Comparison of ENCODE assay signal across 8 cellular contexts in the genomic region with DNA sequence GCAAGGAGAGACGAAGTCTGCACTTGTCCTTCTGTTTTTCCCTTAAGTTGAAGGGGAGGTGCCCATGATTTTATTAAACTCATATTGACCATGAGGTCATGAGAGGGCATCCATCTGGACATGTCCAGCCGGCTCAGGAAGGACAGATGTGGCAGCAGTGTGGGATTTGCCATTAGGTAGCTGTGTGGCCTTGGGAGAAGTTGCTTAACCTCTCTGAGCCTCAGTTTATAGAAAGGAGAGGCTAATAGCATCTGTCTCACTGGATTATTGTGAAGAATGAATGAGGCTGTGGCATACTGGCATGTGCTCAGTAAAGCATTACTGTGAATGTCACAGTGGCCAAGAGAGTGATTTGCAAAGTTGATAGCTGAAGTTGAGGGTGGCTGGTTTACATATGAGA. TPM values are rescaled to one million over a fixed set of nuclear protein-coding genes. Genes with fewer than 3 reads are reported as not detected.
DNase-seq lines count a peak whose midpoint lies in the region; ATAC-seq and TF ChIP-seq lines count a peak whose summit lies in the region.

No MANE protein-coding gene starts in this region.

- no peak for DNase-seq in activated CD8-positive, alpha-beta memory T cell treated with anti-CD3 and anti-CD28 coated beads, Interleukin-2, amount 10 ng/mL, durations not matched to agents 7 days and 5 days
- DNase-seq in activated CD8-positive, alpha-beta memory T cell treated with anti-CD3 and anti-CD28 coated beads, Interleukin-2, amount 50 U/mL, for 4 hours, result no peak
- DNase-seq in WTC11 (ENCODE audit: low spot score) (no peak), foreskin fibroblast (no peak), spleen (no peak), NCI-H1417 treated with DMSO at 0.1 percent for 48 hours (lab: John Stamatoyannopoulos, UW) (no peak), GM20000 (ENCODE audit: low spot score) (no peak), GM13976 (ENCODE audit: low spot score) (no peak)

- H3K4me3 ChIP-seq in foreskin fibroblast (ENCODE audit: low read depth in 1 of 2, low read length in 2 of 2), result peak overlapping the region; percentile 87 to 94
- peak overlapping the region in 7 of 8 donors; percentile 82 to 100 (median 98) for H3K4me3 ChIP-seq in spleen

- peaks cover 15% of the 10 kb centered on the region for H3K36me3 Mint-ChIP-seq in activated CD8-positive, alpha-beta memory T cell treated with anti-CD3 and anti-CD28 coated beads, Interleukin-2, amount 10 ng/mL, durations not matched to agents 7 days and 5 days
- H3K36me3 Mint-ChIP-seq in WTC11, result peaks cover 32% of the 10 kb centered on the region

- H3K9me3 Mint-ChIP-seq in activated CD8-positive, alpha-beta memory T cell treated with anti-CD3 and anti-CD28 coated beads, Interleukin-2, amount 10 ng/mL, durations not matched to agents 7 days and 5 days (ENCODE audit: low read depth), result peaks cover 2% of the 10 kb centered on the region
- peaks cover 11% of the 10 kb centered on the region for H3K9me3 Mint-ChIP-seq in WTC11

- H3K4me1 Mint-ChIP-seq in activated CD8-positive, alpha-beta memory T cell treated with anti-CD3 and anti-CD28 coated beads, Interleukin-2, amount 10 ng/mL, durations not matched to agents 7 days and 5 days, result peaks cover 25% of the 10 kb centered on the region
- H3K4me1 Mint-ChIP-seq in WTC11, result peaks cover 8% of the 10 kb centered on the region

- 45 to 63% (median 54%) methylated on average over 2 of the region's 2 CpGs for WGBS in spleen, 5 donors

- H3K4me3 Mint-ChIP-seq in activated CD8-positive, alpha-beta memory T cell treated with anti-CD3 and anti-CD28 coated beads, Interleukin-2, amount 10 ng/mL, durations not matched to agents 7 days and 5 days, result peak overlapping the region; percentile 97
- peak overlapping the region; percentile 90 for H3K4me3 Mint-ChIP-seq in WTC11

- no peak for TF ChIP-seq POLR2A in spleen (IDR thresholded peaks at IDR 0.05)

- H3K27ac Mint-ChIP-seq in activated CD8-positive, alpha-beta memory T cell treated with anti-CD3 and anti-CD28 coated beads, Interleukin-2, amount 10 ng/mL, durations not matched to agents 7 days and 5 days, result peak overlapping the region; percentile 97
- peak overlapping the region; percentile 1; the same call in 1 of the 2 replicates for H3K27ac Mint-ChIP-seq in WTC11

- ATAC-seq in activated CD8-positive, alpha-beta memory T cell treated with anti-CD3 and anti-CD28 coated beads, Interleukin-2, amount 10 ng/mL, durations not matched to agents 7 days and 5 days, result no peak
- no peak for ATAC-seq in WTC11

- POLR2A ChIA-PET in WTC11 (lab: Charles Lee), result no interaction called here

- H3K4me1 ChIP-seq in spleen, result peaks cover 21 to 65% (median 46%) of the 10 kb centered on the region in 6 donors

- H3K27ac ChIP-seq in spleen, result peak overlapping the region in 2 of 8 donors; percentile 92 to 93

- in situ Hi-C loops in GM13976 (cut with MboI; ENCODE audit: low sequenced_read_pairs, unreplicated experiment), result no loop called here

- no peaks in the 10 kb centered on the region for H3K27me3 ChIP-seq in spleen (replicated peaks in 1 of 7)

- intact Hi-C loops in spleen (cut with DNase I; ENCODE audit: low total_unique reads), result no loop called here

- H3K36me3 ChIP-seq in spleen, result peaks cover 0 to 43% (median 36%) of the 10 kb centered on the region in 6 donors

- H3K9me3 ChIP-seq in spleen, result peaks cover 0 to 23% (median 11%) of the 10 kb centered on the region in 8 donors

- no peak for TF ChIP-seq CTCF in WTC11 (IDR thresholded peaks at IDR 0.05)
- TF ChIP-seq CTCF in foreskin fibroblast (IDR thresholded peaks at IDR 0.05; ENCODE audit: low read depth, low read length), result no peak
- no peak for TF ChIP-seq CTCF in spleen (IDR thresholded peaks at IDR 0.05 in 8 of 11, conservative IDR thresholded peaks at IDR 0.05 in 3 of 11)
- no peak for TF ChIP-seq CTCF in GM20000 (IDR thresholded peaks at IDR 0.05; ENCODE audit: extremely low read depth, missing control alignments)
- TF ChIP-seq CTCF in GM13976 (IDR thresholded peaks at IDR 0.05; ENCODE audit: borderline replicate concordance, control extremely low read depth, extremely low read depth, insufficient read depth, missing control alignments), result no peak

- CTCF ChIA-PET in activated CD8-positive, alpha-beta memory T cell treated with anti-CD3 and anti-CD28 coated beads, Interleukin-2, amount 10 ng/mL, durations not matched to agents 7 days and 5 days (lab: Charles Lee), result interaction anchor here (0.9 to 5.2 kb wide), 6 partner anchors 17 to 283 kb away, joined by 5 to 42 read pairs (median 12); a partner anchor contains a TSS
- CTCF ChIA-PET in WTC11 (lab: Charles Lee), result interaction anchor here (0.5 to 2.3 kb wide), 5 partner anchors 58 to 622 kb away, joined by 3 to 33 read pairs (median 12); no protein-coding TSS in a partner anchor

- no peaks in the 10 kb centered on the region for H3K27me3 Mint-ChIP-seq in activated CD8-positive, alpha-beta memory T cell treated with anti-CD3 and anti-CD28 coated beads, Interleukin-2, amount 10 ng/mL, durations not matched to agents 7 days and 5 days
- H3K27me3 Mint-ChIP-seq in WTC11 (ENCODE audit: low read depth), result peaks cover 15% of the 10 kb centered on the region

TF ChIP-seq in WTC11, 78 proteins besides CTCF, POLR2A, EP300 and RAD21 (continues in another document):
- TF ChIP-seq GTF2I (CRISPR knock-in tag; conservative IDR thresholded peaks at IDR 0.05) (no peak), ZNF219 (CRISPR knock-in tag; IDR thresholded peaks at IDR 0.05; ENCODE audit: borderline replicate concordance) (no peak), ZNF138 (CRISPR knock-in tag; conservative IDR thresholded peaks at IDR 0.05) (no peak), ZNF416 (CRISPR knock-in tag; IDR thresholded peaks at IDR 0.05) (no peak), SP1 (CRISPR knock-in tag; conservative IDR thresholded peaks at IDR 0.05) (no peak), SOX15 (CRISPR knock-in tag; IDR thresholded peaks at IDR 0.05) (no peak), FOXP1 (CRISPR knock-in tag; IDR thresholded peaks at IDR 0.05; ENCODE audit: borderline replicate concordance) (no peak), CREB1 (CRISPR knock-in tag; IDR thresholded peaks at IDR 0.05) (no peak)
- TF ChIP-seq, protein P1, sequence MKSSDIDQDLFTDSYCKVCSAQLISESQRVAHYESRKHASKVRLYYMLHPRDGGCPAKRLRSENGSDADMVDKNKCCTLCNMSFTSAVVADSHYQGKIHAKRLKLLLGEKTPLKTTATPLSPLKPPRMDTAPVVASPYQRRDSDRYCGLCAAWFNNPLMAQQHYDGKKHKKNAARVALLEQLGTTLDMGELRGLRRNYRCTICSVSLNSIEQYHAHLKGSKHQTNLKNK (CRISPR knock-in tag; IDR thresholded peaks at IDR 0.05), result no peak
- TF ChIP-seq, protein P2, sequence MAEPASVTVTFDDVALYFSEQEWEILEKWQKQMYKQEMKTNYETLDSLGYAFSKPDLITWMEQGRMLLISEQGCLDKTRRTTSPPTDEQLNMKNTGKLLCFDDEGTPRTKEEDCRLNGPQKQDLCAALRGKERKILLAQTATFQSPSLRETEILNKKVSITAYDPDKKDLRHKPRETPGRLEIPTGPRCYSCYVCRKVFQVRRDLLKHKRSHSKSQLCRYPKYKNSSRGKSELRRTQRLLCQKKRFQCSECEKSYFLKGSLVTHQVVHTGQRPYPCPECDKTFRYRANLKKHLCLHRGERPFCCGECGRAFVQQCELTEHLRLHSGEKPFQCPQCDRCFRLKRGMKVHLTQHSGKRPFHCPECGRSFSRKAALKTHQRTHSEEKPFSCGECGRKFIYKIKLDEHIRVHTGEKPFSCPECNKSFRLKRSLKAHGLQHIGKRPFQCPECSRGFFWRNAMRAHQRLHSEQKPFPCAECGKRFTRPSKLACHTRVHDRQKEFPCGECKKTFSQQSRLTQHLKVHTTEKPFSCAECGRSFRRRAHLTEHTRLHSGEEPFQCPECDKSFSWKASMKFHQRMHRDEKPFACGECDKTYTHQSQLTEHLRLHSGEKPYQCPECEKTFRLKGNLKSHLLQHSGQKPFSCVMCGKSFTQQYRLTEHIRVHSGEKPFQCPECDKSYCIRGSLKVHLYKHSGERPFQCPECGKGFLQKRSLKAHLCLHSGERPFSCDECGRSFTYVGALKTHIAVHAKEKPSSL (CRISPR knock-in tag; conservative IDR thresholded peaks at IDR 0.05), result no peak
- TF ChIP-seq, protein P3, sequence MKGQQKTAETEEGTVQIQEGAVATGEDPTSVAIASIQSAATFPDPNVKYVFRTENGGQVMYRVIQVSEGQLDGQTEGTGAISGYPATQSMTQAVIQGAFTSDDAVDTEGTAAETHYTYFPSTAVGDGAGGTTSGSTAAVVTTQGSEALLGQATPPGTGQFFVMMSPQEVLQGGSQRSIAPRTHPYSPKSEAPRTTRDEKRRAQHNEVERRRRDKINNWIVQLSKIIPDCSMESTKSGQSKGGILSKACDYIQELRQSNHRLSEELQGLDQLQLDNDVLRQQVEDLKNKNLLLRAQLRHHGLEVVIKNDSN (CRISPR knock-in tag; IDR thresholded peaks at IDR 0.05), result no peak

RNA-seq across cellular contexts. Expression of a gene that starts 1.2 kb away (rescaled TPM):
- total RNA-seq in activated CD8-positive, alpha-beta memory T cell treated with anti-CD3 and anti-CD28 coated beads, Interleukin-2, amount 10 ng/mL, durations not matched to agents 7 days and 5 days, result 10 to 100 TPM in 1 of 2 experiments, 1 to 10 TPM in 1; 9.7 to 12.5 TPM
- total RNA-seq in WTC11 (2021) (17.2 to 18.0 TPM (median 17.4 TPM) in 3 replicates), spleen (10 to 100 TPM in 6 of 7 donors, 1 to 10 TPM in 1; 9.7 to 14.3 (median 11.2) TPM)
- polyA plus RNA-seq in spleen, result 1 to 10 TPM; 5.1 to 8.8 (median 7.0) TPM

RNA-seq across cellular contexts. Expression of a gene that starts 18.5 kb away (rescaled TPM):
- under 1 TPM; 0.14 to 0.70 TPM for total RNA-seq in activated CD8-positive, alpha-beta memory T cell treated with anti-CD3 and anti-CD28 coated beads, Interleukin-2, amount 10 ng/mL, durations not matched to agents 7 days and 5 days
- total RNA-seq in WTC11 (2021) (96.8 to 100 TPM (median 98.7 TPM) in 3 replicates), spleen (10 to 100 TPM in 5 of 7 donors, 1 to 10 TPM in 2; 7.2 to 21.4 (median 14.1) TPM)
- 1 to 10 TPM; 3.9 to 6.6 (median 5.8) TPM for polyA plus RNA-seq in spleen

Comparison
In these comparisons a context has a peak if more than half of its experiments do, and no peak if none do; other contexts are left out.
1. RNA of a gene that starts 18.5 kb away (total RNA-seq): 96.8 to 100 TPM in WTC11 and 7.2 to 21.4 TPM in spleen; 0.14 to 0.70 TPM in activated CD8-positive, alpha-beta memory T cell treated with anti-CD3 and anti-CD28 coated beads, Interleukin-2, amount 10 ng/mL, durations not matched to agents 7 days and 5 days; every median in the first group is over 4 times any median in the second.